26 cellular contexts compared by ENCODE assay signal in the genomic region with DNA sequence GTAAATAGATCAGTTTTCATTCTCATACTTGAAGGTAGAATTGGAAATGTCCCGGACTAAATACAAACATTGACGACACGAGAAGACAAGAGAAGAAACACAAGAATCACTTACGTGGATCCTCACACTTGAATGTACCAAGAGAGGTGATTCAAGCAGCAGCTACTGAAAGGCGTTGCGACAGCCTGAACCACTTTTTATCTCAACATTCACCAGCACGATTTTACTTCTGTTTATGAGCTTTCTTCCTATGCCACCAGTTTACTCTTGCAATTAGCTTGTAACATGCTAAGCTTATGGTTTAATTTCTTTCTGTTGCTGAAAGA. TPM values are rescaled to one million over a fixed set of nuclear protein-coding genes. Genes with fewer than 3 reads are reported as not detected.
"Had no signal": no experiment of that assay in that cellular context is flagged by ENCODE, and none has a peak within 500 bp of the region (broad histone marks: within the 10 kb centered on the region; RNA-seq: fewer than 3 reads in every experiment).

No MANE protein-coding gene starts in this region.

- H3K4me3 ChIP-seq: heart right ventricle, hepatocyte, left lung, lung, ovary, right atrium auricular region, right lobe of liver, smooth muscle cell, stomach, testis, tibial artery, uterus had no signal

- H3K27me3 ChIP-seq: ovary, testis, uterus had no signal

- H3K36me3 ChIP-seq: heart right ventricle, left lung, ovary, right atrium auricular region, right lobe of liver, stomach, tibial artery, uterus had no signal

- DNase-seq: heart right ventricle; immature natural killer cell; kidney; left colon; left lung; mesendoderm; naive B cell; natural killer cell; nephron progenitor cell; ovary; right lobe of liver; stimulated activated CD4-positive, alpha-beta T cell treated with anti-CD3 and anti-CD28 coated beads, Interleukin-2, amount 100 ng/mL, for 24 hours; stimulated activated CD4-positive, alpha-beta T cell treated with anti-CD3 and anti-CD28 coated beads, Interleukin-4, amount 100 ng/mL, for 1 hour; stimulated activated naive B cell treated with anti-CD40 and anti-IgM and Interleukin-4, amounts not matched to agents 10 μg/mL and 1 μg/mL and 100 μg/mL, for 72 hours; stimulated activated naive CD8-positive, alpha-beta T cell treated with anti-CD3 and anti-CD28 coated beads, Interleukin-15, Interleukin-2, amounts not matched to agents 100 U/mL and 50 U/mL, for 24 hours; stomach; testis; tibial artery; trophoblast cell; uterus had no signal

- H3K27ac ChIP-seq: heart right ventricle, hepatocyte, left lung, ovary, right atrium auricular region, right lobe of liver, stomach, testis, tibial artery, uterus had no signal

- H2AFZ ChIP-seq: hepatocyte had no signal

- H3K9me3 ChIP-seq: heart right ventricle, left lung, ovary, right atrium auricular region, right lobe of liver, stomach, testis, tibial artery, uterus had no signal

- H3K4me2 ChIP-seq: hepatocyte, smooth muscle cell had no signal

- H3K4me1 ChIP-seq: testis had no signal

RNA-seq across cellular contexts. Expression of a gene that starts 3.5 kb away (rescaled TPM):
- total RNA-seq: mononuclear cell, natural killer cell, pulmonary artery endothelial cell, right lobe of liver had no signal
- polyA plus RNA-seq: immature natural killer cell had no signal
